Comparison of ENCODE assay signal across 1 cellular context in the genomic region with DNA sequence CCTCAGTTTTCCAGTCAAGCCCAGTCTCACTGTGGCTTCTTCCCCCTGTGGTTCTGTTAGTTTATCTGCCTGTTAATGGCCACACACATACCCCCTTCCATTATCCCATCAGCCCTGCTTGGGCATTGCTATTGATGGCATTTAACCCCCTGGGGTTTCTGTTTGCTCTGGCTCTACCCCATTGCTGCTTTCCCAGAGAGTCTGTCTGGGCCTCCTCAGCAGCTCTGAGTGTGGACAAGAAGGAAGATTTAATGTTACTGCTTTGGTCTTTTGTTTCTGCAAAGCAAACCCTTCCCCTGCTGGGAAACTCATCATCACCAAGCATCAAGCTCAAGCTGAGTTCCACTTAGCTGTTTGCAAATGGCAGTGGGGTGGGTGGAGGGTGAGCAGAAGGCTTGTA.
TF ChIP-seq lines count a peak whose summit lies in the region.

No MANE protein-coding gene starts in this region.

TF ChIP-seq in GM23338, 12 proteins besides CTCF, POLR2A, EP300 and RAD21 (continued from another document):
- TF ChIP-seq, protein P1, sequence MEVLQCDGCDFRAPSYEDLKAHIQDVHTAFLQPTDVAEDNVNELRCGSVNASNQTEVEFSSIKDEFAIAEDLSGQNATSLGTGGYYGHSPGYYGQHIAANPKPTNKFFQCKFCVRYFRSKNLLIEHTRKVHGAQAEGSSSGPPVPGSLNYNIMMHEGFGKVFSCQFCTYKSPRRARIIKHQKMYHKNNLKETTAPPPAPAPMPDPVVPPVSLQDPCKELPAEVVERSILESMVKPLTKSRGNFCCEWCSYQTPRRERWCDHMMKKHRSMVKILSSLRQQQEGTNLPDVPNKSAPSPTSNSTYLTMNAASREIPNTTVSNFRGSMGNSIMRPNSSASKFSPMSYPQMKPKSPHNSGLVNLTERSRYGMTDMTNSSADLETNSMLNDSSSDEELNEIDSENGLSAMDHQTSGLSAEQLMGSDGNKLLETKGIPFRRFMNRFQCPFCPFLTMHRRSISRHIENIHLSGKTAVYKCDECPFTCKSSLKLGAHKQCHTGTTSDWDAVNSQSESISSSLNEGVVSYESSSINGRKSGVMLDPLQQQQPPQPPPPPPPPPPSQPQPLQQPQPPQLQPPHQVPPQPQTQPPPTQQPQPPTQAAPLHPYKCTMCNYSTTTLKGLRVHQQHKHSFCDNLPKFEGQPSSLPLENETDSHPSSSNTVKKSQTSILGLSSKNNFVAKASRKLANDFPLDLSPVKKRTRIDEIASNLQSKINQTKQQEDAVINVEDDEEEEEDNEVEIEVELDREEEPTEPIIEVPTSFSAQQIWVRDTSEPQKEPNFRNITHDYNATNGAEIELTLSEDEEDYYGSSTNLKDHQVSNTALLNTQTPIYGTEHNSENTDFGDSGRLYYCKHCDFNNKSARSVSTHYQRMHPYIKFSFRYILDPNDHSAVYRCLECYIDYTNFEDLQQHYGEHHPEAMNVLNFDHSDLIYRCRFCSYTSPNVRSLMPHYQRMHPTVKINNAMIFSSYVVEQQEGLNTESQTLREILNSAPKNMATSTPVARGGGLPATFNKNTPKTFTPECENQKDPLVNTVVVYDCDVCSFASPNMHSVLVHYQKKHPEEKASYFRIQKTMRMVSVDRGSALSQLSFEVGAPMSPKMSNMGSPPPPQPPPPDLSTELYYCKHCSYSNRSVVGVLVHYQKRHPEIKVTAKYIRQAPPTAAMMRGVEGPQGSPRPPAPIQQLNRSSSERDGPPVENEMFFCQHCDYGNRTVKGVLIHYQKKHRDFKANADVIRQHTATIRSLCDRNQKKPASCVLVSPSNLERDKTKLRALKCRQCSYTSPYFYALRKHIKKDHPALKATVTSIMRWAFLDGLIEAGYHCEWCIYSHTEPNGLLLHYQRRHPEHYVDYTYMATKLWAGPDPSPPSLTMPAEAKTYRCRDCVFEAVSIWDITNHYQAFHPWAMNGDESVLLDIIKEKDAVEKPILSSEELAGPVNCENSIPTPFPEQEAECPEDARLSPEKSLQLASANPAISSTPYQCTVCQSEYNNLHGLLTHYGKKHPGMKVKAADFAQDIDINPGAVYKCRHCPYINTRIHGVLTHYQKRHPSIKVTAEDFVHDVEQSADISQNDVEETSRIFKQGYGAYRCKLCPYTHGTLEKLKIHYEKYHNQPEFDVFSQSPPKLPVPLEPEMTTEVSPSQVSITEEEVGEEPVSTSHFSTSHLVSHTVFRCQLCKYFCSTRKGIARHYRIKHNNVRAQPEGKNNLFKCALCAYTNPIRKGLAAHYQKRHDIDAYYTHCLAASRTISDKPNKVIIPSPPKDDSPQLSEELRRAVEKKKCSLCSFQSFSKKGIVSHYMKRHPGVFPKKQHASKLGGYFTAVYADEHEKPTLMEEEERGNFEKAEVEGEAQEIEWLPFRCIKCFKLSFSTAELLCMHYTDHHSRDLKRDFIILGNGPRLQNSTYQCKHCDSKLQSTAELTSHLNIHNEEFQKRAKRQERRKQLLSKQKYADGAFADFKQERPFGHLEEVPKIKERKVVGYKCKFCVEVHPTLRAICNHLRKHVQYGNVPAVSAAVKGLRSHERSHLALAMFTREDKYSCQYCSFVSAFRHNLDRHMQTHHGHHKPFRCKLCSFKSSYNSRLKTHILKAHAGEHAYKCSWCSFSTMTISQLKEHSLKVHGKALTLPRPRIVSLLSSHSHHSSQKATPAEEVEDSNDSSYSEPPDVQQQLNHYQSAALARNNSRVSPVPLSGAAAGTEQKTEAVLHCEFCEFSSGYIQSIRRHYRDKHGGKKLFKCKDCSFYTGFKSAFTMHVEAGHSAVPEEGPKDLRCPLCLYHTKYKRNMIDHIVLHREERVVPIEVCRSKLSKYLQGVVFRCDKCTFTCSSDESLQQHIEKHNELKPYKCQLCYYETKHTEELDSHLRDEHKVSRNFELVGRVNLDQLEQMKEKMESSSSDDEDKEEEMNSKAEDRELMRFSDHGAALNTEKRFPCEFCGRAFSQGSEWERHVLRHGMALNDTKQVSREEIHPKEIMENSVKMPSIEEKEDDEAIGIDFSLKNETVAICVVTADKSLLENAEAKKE (CRISPR knock-in tag; IDR thresholded peaks at IDR 0.05) = peak; percentile 82
